9 cellular contexts compared by ENCODE assay signal in the genomic region with DNA sequence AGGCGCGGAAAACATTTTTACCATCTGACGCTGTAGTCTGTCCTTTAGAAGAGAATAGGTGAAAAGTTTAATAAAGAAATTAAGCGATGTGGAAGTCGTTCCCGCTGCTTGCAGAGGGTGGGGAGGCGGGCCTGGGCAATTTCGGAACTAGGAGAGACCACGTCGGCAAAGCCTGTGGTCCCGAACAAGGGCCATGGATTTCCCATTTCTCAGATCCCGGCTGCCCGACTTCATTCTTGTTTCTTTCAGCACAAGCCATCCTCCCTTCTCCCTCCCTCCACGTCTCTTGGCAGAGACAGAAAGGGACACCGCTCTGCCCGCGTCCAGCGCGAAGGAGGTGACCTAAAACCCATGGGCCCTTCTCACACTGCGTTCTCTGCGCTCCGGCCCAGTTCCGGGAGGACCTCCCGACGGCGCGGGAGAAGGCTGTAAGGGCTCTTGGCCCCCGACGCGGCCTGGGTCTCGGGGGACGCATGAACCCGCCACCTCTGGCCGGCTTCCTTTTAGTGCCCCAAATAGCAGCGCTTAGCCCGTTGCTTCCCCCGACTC. TPM values are rescaled to one million over a fixed set of nuclear protein-coding genes. Genes with fewer than 3 reads are reported as not detected.
DNase-seq lines count a peak whose midpoint lies in the region; ATAC-seq and TF ChIP-seq lines count a peak whose summit lies in the region.
"Had no signal": no experiment of that assay in that cellular context is flagged by ENCODE, and none has a peak within 500 bp of the region (broad histone marks: within the 10 kb centered on the region; RNA-seq: fewer than 3 reads in every experiment).

No MANE protein-coding gene starts in this region.

- H3F3A ChIP-seq in SU-DHL-6 (ENCODE audit: insufficient read depth) (no peaks in the 10 kb centered on the region), neural progenitor cell (ENCODE audit: low read depth) (peaks cover 45% of the 10 kb centered on the region)

- H3K4me3 ChIP-seq in SU-DHL-6 (ENCODE audit: insufficient read depth, low read length, poor library complexity, severe bottlenecking) (no peak overlapping the region), neural progenitor cell (peak overlapping the region; percentile 95)

- H3K36me3 ChIP-seq in SU-DHL-6 (ENCODE audit: low read length) (no peaks in the 10 kb centered on the region), neural progenitor cell (no peaks in the 10 kb centered on the region)

- no peak for DNase-seq in CD14-positive monocyte (ENCODE audit: low spot score)
- DNase-seq in erythroblast (lab: John Stamatoyannopoulos, UW), result peak; percentile 59 to 66
- DNase-seq in neural progenitor cell (ENCODE audit: low spot score), result peak; percentile 63
- DNase-seq in 8988T, result no peak
- DNase-seq: SHP77 treated with DMSO at 0.1 percent for 48 hours had no signal

- H2AFZ ChIP-seq in SU-DHL-6 (ENCODE audit: low read depth, low read length, severe bottlenecking) (no peak overlapping the region), neural progenitor cell (replicated peaks) (peak overlapping the region; percentile 30)

- H3K27me3 ChIP-seq in SU-DHL-6 (ENCODE audit: low read length) (no peaks in the 10 kb centered on the region), neural progenitor cell (peaks cover 42% of the 10 kb centered on the region)

- H3K27me3 Mint-ChIP-seq in CD14-positive monocyte (ENCODE audit: low read depth in 3 of 3), result peaks cover 56 to 62% (median 59%) of the 10 kb centered on the region in 3 donors
- peaks cover 38% of the 10 kb centered on the region for H3K27me3 Mint-ChIP-seq in neural progenitor cell (ENCODE audit: insufficient read depth, low read depth)

- intact Hi-C loops in CD14-positive monocyte (cut with micrococcal nuclease), result loop anchor here (5.0 to 10.0 kb wide), 2 partner anchors 304 to 584 kb away; no protein-coding TSS in a partner anchor

- TF ChIP-seq CTCF in CD14-positive monocyte (IDR thresholded peaks at IDR 0.05) (no peak), SU-DHL-6 (IDR thresholded peaks at IDR 0.05; ENCODE audit: insufficient read depth, low read length, poor library complexity, severe bottlenecking) (no peak), neural progenitor cell (IDR thresholded peaks at IDR 0.05) (no peak)

- H3K9ac ChIP-seq in SU-DHL-6 (ENCODE audit: low read length) (no peak overlapping the region), neural progenitor cell (no peak overlapping the region)

- H3K9me2 ChIP-seq in SU-DHL-6 (replicated peaks; ENCODE audit: insufficient read depth, low read length), result no peaks in the 10 kb centered on the region

- peaks cover 0 to 27% (median 7%) of the 10 kb centered on the region in 7 donors for H3K9me3 Mint-ChIP-seq in CD14-positive monocyte
- no peaks in the 10 kb centered on the region for H3K9me3 Mint-ChIP-seq in neural progenitor cell

- H3K36me3 Mint-ChIP-seq in CD14-positive monocyte (peaks cover 8 to 19% of the 10 kb centered on the region in 2 donors), neural progenitor cell (no peaks in the 10 kb centered on the region)

- peaks cover 23% of the 10 kb centered on the region for H3K79me2 ChIP-seq in SU-DHL-6 (ENCODE audit: insufficient read depth, low read length)
- H3K79me2 ChIP-seq in neural progenitor cell (ENCODE audit: low read depth), result peaks cover 24% of the 10 kb centered on the region

- ATAC-seq in HG03175 (IDR thresholded peaks at IDR 0.05; ENCODE audit: unreplicated experiment) (no peak), HG02759 (IDR thresholded peaks at IDR 0.05; ENCODE audit: unreplicated experiment) (no peak), GM18520 (IDR thresholded peaks at IDR 0.05; ENCODE audit: unreplicated experiment) (no peak)

- H3K9me3 ChIP-seq in SU-DHL-6 (ENCODE audit: insufficient read depth, low read length) (no peaks in the 10 kb centered on the region), neural progenitor cell (ENCODE audit: low read depth) (no peaks in the 10 kb centered on the region)

- H3K4me1 Mint-ChIP-seq in CD14-positive monocyte (peaks cover 42% of the 10 kb centered on the region), neural progenitor cell (peaks cover 17% of the 10 kb centered on the region)

- H3K4me1 ChIP-seq in neural progenitor cell, result peaks cover 19% of the 10 kb centered on the region

- peak overlapping the region; percentile 48 for H3K4me2 ChIP-seq in SU-DHL-6 (ENCODE audit: low read depth, low read length, poor library complexity, severe bottlenecking)
- peak overlapping the region; percentile 92 for H3K4me2 ChIP-seq in neural progenitor cell

- H4K20me1 ChIP-seq in SU-DHL-6 (ENCODE audit: low read depth, low read length) (no peaks in the 10 kb centered on the region), neural progenitor cell (ENCODE audit: low read depth) (peaks cover 24% of the 10 kb centered on the region)

- H3K4me3 Mint-ChIP-seq in CD14-positive monocyte (peak overlapping the region; percentile 92 to 98), neural progenitor cell (peak overlapping the region; percentile 90)

- H3K27ac ChIP-seq in SU-DHL-6 (ENCODE audit: low read depth, low read length) (no peak overlapping the region), neural progenitor cell (no peak overlapping the region)

- no peak for TF ChIP-seq POLR2A in erythroblast (IDR thresholded peaks at IDR 0.05; ENCODE audit: low read length)

- peak overlapping the region in 4 of 7 donors; percentile 50 to 68 (median 60) for H3K27ac Mint-ChIP-seq in CD14-positive monocyte
- H3K27ac Mint-ChIP-seq in neural progenitor cell, result no peak overlapping the region

RNA-seq across cellular contexts. Expression of a gene that starts 2.2 kb away (rescaled TPM):
- 10 to 100 TPM in 1 of 2 donors, 1 to 10 TPM in 1; 8.8 to 20.4 TPM for polyA plus RNA-seq in CD14-positive monocyte
- total RNA-seq in neural progenitor cell (ENCODE audit: low replicate concordance), result 46.9 and 54.9 TPM in 2 replicates

Comparison
In these comparisons a context has a peak if more than half of its experiments do, and no peak if none do; other contexts are left out.
1. DNase-seq: peak in erythroblast (2 of 2) and neural progenitor cell (single experiment); none in CD14-positive monocyte (single experiment) and 8988T (single experiment).